Comparison of ENCODE assay signal across 8 cellular contexts in genomic region chr15:90954712-90955671, GRCh38. TPM values are rescaled to one million over a fixed set of nuclear protein-coding genes. Genes with fewer than 3 reads are reported as not detected.
DNase-seq lines count a peak whose midpoint lies in the region; ATAC-seq and TF ChIP-seq lines count a peak whose summit lies in the region.

TSS of gene RCCD1 (plus strand) at chr15:90954884. CDS start at chr15:90956735, 1,851 bp downstream.

- peaks cover 9% of the 10 kb centered on the region for H3K27me3 Mint-ChIP-seq in HFFc6 (ENCODE audit: insufficient read depth)

- H3K4me3 Mint-ChIP-seq in HFFc6: peak within 1 kb of the TSS; percentile 90

- intact Hi-C loops in heart right ventricle (cut with DNase I) (loop anchor here (5.0 to 10.0 kb wide), 10 partner anchors 37 to 317 kb away; partner anchors contain the start of genes PRC1 (in 2 of the 10) and VPS33B (in 1 of the 10)), posterior cingulate gyrus (cut with DNase I) (loop anchor here (2.0 to 5.0 kb wide), 2 partner anchors 37 to 316 kb away; partner anchors contain the start of gene PRC1)

- ATAC-seq in heart right ventricle (peak; percentile 89 to 97 (median 96)), upper lobe of left lung (ENCODE audit: low FRiP score in 2 of 2) (peak; percentile 95 to 97)

- H3K4me3 ChIP-seq in NB4 (ENCODE audit: low read depth, low read length): peak within 1 kb of the TSS; percentile 73
- peak within 1 kb of the TSS; percentile 44 to 96 (median 80) for H3K4me3 ChIP-seq in heart right ventricle
- H3K4me3 ChIP-seq in upper lobe of left lung: peak within 1 kb of the TSS; percentile 55 to 89 (median 74)

- H3K27ac Mint-ChIP-seq in HFFc6: peak within 1 kb of the TSS; percentile 96

- no peaks in the 10 kb centered on the region for H3K9me3 Mint-ChIP-seq in HFFc6

- no peak for TF ChIP-seq CTCF in HFFc6 (IDR thresholded peaks at IDR 0.05)
- TF ChIP-seq CTCF in NB4 (IDR thresholded peaks at IDR 0.05; ENCODE audit: low read depth, low read length): no peak
- no peak for TF ChIP-seq CTCF in heart right ventricle (IDR thresholded peaks at IDR 0.05)
- TF ChIP-seq CTCF in upper lobe of left lung (IDR thresholded peaks at IDR 0.05): peak in 1 of 6 experiments; percentile 31

- no peak for TF ChIP-seq EP300 in upper lobe of left lung (IDR thresholded peaks at IDR 0.05)

- H3K36me3 Mint-ChIP-seq in HFFc6 (ENCODE audit: low read depth): peaks cover 24% of the 10 kb centered on the region

- H3K4me1 ChIP-seq in heart right ventricle (peaks cover 0 to 43% (median 28%) of the 10 kb centered on the region in 9 donors), upper lobe of left lung (peaks cover 23 to 35% (median 25%) of the 10 kb centered on the region in 4 donors)

- peak within 1 kb of the TSS; percentile 15 to 97 (median 88) for H3K27ac ChIP-seq in heart right ventricle
- peak within 1 kb of the TSS; percentile 76 to 95 (median 87) for H3K27ac ChIP-seq in upper lobe of left lung

- H3K4me1 Mint-ChIP-seq in HFFc6 (ENCODE audit: low read depth): peaks cover 26% of the 10 kb centered on the region

- WGBS in heart right ventricle, 2 donors: 4 to 5% methylated on average over 72 to 73 of the region's 73 CpGs
- 9 to 12% methylated on average over 35 to 47 of the region's 73 CpGs for WGBS in upper lobe of left lung, 2 donors

- DNase-seq in GM04503 (ENCODE audit: low read depth): peak; percentile 63
- DNase-seq in HFFc6: peak; percentile 90
- DNase-seq in NB4 (ENCODE audit: low read depth): peak; percentile 98
- DNase-seq in T follicular helper cell (ENCODE audit: low read depth): peak; percentile 81
- peak; percentile 92 for DNase-seq in amniotic epithelial cell (ENCODE audit: low read depth)
- peak; percentile 93 to 95 for DNase-seq in heart right ventricle
- DNase-seq in posterior cingulate gyrus: peak; percentile 92 to 99 (median 97)
- peak; percentile 98 to 99 for DNase-seq in upper lobe of left lung

- TF ChIP-seq POLR2A in NB4 (IDR thresholded peaks at IDR 0.05; ENCODE audit: extremely low read depth, insufficient read length): peak; percentile 69
- TF ChIP-seq POLR2A in upper lobe of left lung (IDR thresholded peaks at IDR 0.05): peak in 2 of 4 donors; percentile 74 to 76

- H3K36me3 ChIP-seq in heart right ventricle (peaks cover 0 to 45% (median 32%) of the 10 kb centered on the region in 9 donors), upper lobe of left lung (peaks cover 5 to 41% (median 32%) of the 10 kb centered on the region in 4 donors)

- H3K9me3 ChIP-seq in heart right ventricle (no peaks in the 10 kb centered on the region), upper lobe of left lung (no peaks in the 10 kb centered on the region)

- no peaks in the 10 kb centered on the region for H3K27me3 ChIP-seq in heart right ventricle
- H3K27me3 ChIP-seq in upper lobe of left lung: no peaks in the 10 kb centered on the region

RNA-seq across cellular contexts. Expression of gene RCCD1, which starts in this region (rescaled TPM):
- total RNA-seq in HFFc6 (2021; fragmentation: NEBNext Ultra II Directional; extraction: Animal tissue kit (Norgen Biotek cat#: 25700)): 10 to 100 TPM; 13.7 to 16.4 (median 14.2) TPM
- 10 to 100 TPM in 1 of 10 donors, 1 to 10 TPM in 9; 5.5 to 11.8 (median 7.6) TPM for total RNA-seq in heart right ventricle
- 1 to 10 TPM; 6.0 to 8.3 TPM for polyA plus RNA-seq in heart right ventricle
- total RNA-seq in upper lobe of left lung: 10 to 100 TPM in 2 of 6 donors, 1 to 10 TPM in 4; 3.8 to 21.0 (median 9.4) TPM

Comparison
In these comparisons a context has a peak if more than half of its experiments do, and no peak if none do; other contexts are left out.
1. Peak in every context shown above with its lines: DNase-seq, ATAC-seq, H3K4me3 ChIP-seq and H3K27ac ChIP-seq.